ENCODE assay signal across 12 cellular contexts in the genomic region with DNA sequence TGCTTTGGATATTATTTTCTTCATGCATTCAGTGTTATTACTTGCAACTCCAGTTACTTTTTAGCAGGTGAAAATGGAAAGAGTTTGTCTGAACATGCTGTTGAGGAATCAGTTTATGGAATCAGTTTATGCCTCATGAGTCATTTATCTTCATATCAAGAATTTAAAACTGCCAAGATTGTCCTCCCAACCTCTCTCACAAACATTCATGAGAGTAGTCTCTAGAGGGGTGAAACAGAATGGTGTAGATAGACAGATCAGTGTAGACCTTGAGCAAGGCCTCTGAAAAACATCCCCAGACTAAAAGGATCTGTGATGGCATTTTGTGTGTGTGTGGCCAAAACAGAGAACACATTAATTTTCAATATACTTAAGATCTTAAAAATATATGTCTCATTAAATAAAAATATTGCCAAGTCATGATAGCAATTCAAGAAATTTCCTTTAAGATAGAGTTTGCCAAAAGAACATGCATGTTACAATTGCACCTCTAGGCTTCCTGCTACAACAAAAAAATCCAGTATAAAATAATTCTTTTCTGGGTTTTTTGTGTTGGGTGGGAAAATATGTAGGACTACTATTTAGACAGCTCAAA. TPM values are rescaled to one million over a fixed set of nuclear protein-coding genes. Genes with fewer than 3 reads are reported as not detected.
DNase-seq lines count a peak whose midpoint lies in the region; ATAC-seq and TF ChIP-seq lines count a peak whose summit lies in the region.
"Had no signal": no experiment of that assay in that cellular context is flagged by ENCODE, and none has a peak within 500 bp of the region (broad histone marks: within the 10 kb centered on the region; RNA-seq: fewer than 3 reads in every experiment).

No MANE protein-coding gene starts in this region.

- POLR2A ChIA-PET in activated CD8-positive, alpha-beta T cell treated with anti-CD3 and anti-CD28 coated beads, Interleukin-2, amount 10 ng/mL, durations not matched to agents 7 days and 5 days (lab: Charles Lee): no interaction called here

- H3K4me3 ChIP-seq in fibroblast of the aortic adventitia (ENCODE audit: low read depth, low read length): peak overlapping the region; percentile 20

- no peak for DNase-seq in activated naive CD4-positive, alpha-beta T cell (lab: John Stamatoyannopoulos, UW)
- DNase-seq in activated CD8-positive, alpha-beta T cell treated with anti-CD3 and anti-CD28 coated beads, Interleukin-2, amount 10 ng/mL, durations not matched to agents 7 days and 5 days: no peak
- DNase-seq in fibroblast of the aortic adventitia (ENCODE audit: low read depth): peak; percentile 40
- DNase-seq in type B pancreatic cell (ENCODE audit: extremely low spot score, unreplicated experiment): no peak
- no peak for DNase-seq in HCEC 1CT
- no peak for DNase-seq in NCI-H1436 (lab: John Stamatoyannopoulos, UW)
- DNase-seq: hypothalamus, mesendoderm had no signal

- H3K36me3 Mint-ChIP-seq in activated naive CD4-positive, alpha-beta T cell treated with anti-CD3 and anti-CD28 coated beads, Interleukin-2, amount 50 U/mL, for 24 hours: peaks cover 25% of the 10 kb centered on the region
- H3K36me3 Mint-ChIP-seq in activated CD8-positive, alpha-beta T cell treated with anti-CD3 and anti-CD28 coated beads, Interleukin-2, amount 10 ng/mL, durations not matched to agents 7 days and 5 days (ENCODE audit: low read depth): peaks cover 51% of the 10 kb centered on the region
- H3K36me3 Mint-ChIP-seq in type B pancreatic cell: peaks cover 53% of the 10 kb centered on the region
- H3K36me3 Mint-ChIP-seq: IgD-negative memory B cell had no signal

- no peak for ATAC-seq in activated CD8-positive, alpha-beta T cell treated with anti-CD3 and anti-CD28 coated beads, Interleukin-2, amount 10 ng/mL, durations not matched to agents 7 days and 5 days
- ATAC-seq in GM18511 (IDR thresholded peaks at IDR 0.05; ENCODE audit: unreplicated experiment): no peak

- CTCF ChIA-PET in activated CD8-positive, alpha-beta T cell treated with anti-CD3 and anti-CD28 coated beads, Interleukin-2, amount 10 ng/mL, durations not matched to agents 7 days and 5 days (lab: Charles Lee): interaction anchor here (1.3 kb wide), 1 partner anchor 25 kb away, joined by 3 read pairs; no protein-coding TSS in a partner anchor

- H3K9me3 Mint-ChIP-seq in activated naive CD4-positive, alpha-beta T cell treated with anti-CD3 and anti-CD28 coated beads, Interleukin-2, amount 50 U/mL, for 24 hours: no peaks in the 10 kb centered on the region
- H3K9me3 Mint-ChIP-seq in activated CD8-positive, alpha-beta T cell treated with anti-CD3 and anti-CD28 coated beads, Interleukin-2, amount 10 ng/mL, durations not matched to agents 7 days and 5 days (ENCODE audit: insufficient read depth): no peaks in the 10 kb centered on the region
- no peaks in the 10 kb centered on the region for H3K9me3 Mint-ChIP-seq in type B pancreatic cell
- H3K9me3 Mint-ChIP-seq: IgD-negative memory B cell had no signal

- peak overlapping the region; percentile 71 for H3K4me3 Mint-ChIP-seq in activated naive CD4-positive, alpha-beta T cell treated with anti-CD3 and anti-CD28 coated beads, Interleukin-2, amount 50 U/mL, for 24 hours
- H3K4me3 Mint-ChIP-seq in activated CD8-positive, alpha-beta T cell treated with anti-CD3 and anti-CD28 coated beads, Interleukin-2, amount 10 ng/mL, durations not matched to agents 7 days and 5 days: no peak overlapping the region
- H3K4me3 Mint-ChIP-seq in type B pancreatic cell: peak overlapping the region; percentile 80
- H3K4me3 Mint-ChIP-seq: IgD-negative memory B cell had no signal

- H3K4me1 Mint-ChIP-seq in activated naive CD4-positive, alpha-beta T cell treated with anti-CD3 and anti-CD28 coated beads, Interleukin-2, amount 50 U/mL, for 24 hours: peaks cover 83% of the 10 kb centered on the region
- H3K4me1 Mint-ChIP-seq in activated CD8-positive, alpha-beta T cell treated with anti-CD3 and anti-CD28 coated beads, Interleukin-2, amount 10 ng/mL, durations not matched to agents 7 days and 5 days (ENCODE audit: low read depth): peaks cover 57% of the 10 kb centered on the region
- H3K4me1 Mint-ChIP-seq in type B pancreatic cell (ENCODE audit: unreplicated experiment): peaks cover 21% of the 10 kb centered on the region
- H3K4me1 Mint-ChIP-seq: IgD-negative memory B cell had no signal

- no peak for TF ChIP-seq CTCF in fibroblast of the aortic adventitia (IDR thresholded peaks at IDR 0.05; ENCODE audit: insufficient read depth, low read length)
- no peak for TF ChIP-seq CTCF in type B pancreatic cell (conservative IDR thresholded peaks at IDR 0.05)

- no peaks in the 10 kb centered on the region for H3K27me3 Mint-ChIP-seq in activated naive CD4-positive, alpha-beta T cell treated with anti-CD3 and anti-CD28 coated beads, Interleukin-2, amount 50 U/mL, for 24 hours
- H3K27me3 Mint-ChIP-seq in activated CD8-positive, alpha-beta T cell treated with anti-CD3 and anti-CD28 coated beads, Interleukin-2, amount 10 ng/mL, durations not matched to agents 7 days and 5 days (ENCODE audit: low read depth): no peaks in the 10 kb centered on the region
- peaks cover 24% of the 10 kb centered on the region for H3K27me3 Mint-ChIP-seq in type B pancreatic cell
- H3K27me3 Mint-ChIP-seq: IgD-negative memory B cell had no signal

- H3K27ac Mint-ChIP-seq in activated naive CD4-positive, alpha-beta T cell treated with anti-CD3 and anti-CD28 coated beads, Interleukin-2, amount 50 U/mL, for 24 hours: peak overlapping the region; percentile 85
- H3K27ac Mint-ChIP-seq in activated CD8-positive, alpha-beta T cell treated with anti-CD3 and anti-CD28 coated beads, Interleukin-2, amount 10 ng/mL, durations not matched to agents 7 days and 5 days: peak overlapping the region; percentile 55
- H3K27ac Mint-ChIP-seq in type B pancreatic cell: peak overlapping the region; percentile 96
- H3K27ac Mint-ChIP-seq: IgD-negative memory B cell had no signal

RNA-seq across cellular contexts. Expression of gene ANXA1, which starts 5.0 kb away (rescaled TPM):
- 10 to 100 TPM; 88.2 to 90.8 TPM for total RNA-seq in activated CD8-positive, alpha-beta T cell treated with anti-CD3 and anti-CD28 coated beads, Interleukin-2, amount 10 ng/mL, durations not matched to agents 7 days and 5 days
- total RNA-seq in fibroblast of the aortic adventitia (ENCODE audit: low replicate concordance): 923 and 1,627 TPM in 2 replicates
- total RNA-seq in type B pancreatic cell (ENCODE audit: low replicate concordance): 923 and 5,513 TPM in 2 replicates
- total RNA-seq: OCI-LY7 had no signal

Comparison
In these comparisons a context has a peak if more than half of its experiments do, and no peak if none do; other contexts are left out.
1. RNA of gene ANXA1, which starts 5.0 kb away (total RNA-seq): 923 to 5,513 TPM in type B pancreatic cell and 923 to 1,627 TPM in fibroblast of the aortic adventitia; 88.2 to 90.8 TPM in activated CD8-positive, alpha-beta T cell treated with anti-CD3 and anti-CD28 coated beads, Interleukin-2, amount 10 ng/mL, durations not matched to agents 7 days and 5 days; every median in the first group is over 10 times any median in the second.
2. Peak in every context shown above with its lines, with median percentiles within 50 percentile points of each other: H3K27ac Mint-ChIP-seq.